In the genomic region with DNA sequence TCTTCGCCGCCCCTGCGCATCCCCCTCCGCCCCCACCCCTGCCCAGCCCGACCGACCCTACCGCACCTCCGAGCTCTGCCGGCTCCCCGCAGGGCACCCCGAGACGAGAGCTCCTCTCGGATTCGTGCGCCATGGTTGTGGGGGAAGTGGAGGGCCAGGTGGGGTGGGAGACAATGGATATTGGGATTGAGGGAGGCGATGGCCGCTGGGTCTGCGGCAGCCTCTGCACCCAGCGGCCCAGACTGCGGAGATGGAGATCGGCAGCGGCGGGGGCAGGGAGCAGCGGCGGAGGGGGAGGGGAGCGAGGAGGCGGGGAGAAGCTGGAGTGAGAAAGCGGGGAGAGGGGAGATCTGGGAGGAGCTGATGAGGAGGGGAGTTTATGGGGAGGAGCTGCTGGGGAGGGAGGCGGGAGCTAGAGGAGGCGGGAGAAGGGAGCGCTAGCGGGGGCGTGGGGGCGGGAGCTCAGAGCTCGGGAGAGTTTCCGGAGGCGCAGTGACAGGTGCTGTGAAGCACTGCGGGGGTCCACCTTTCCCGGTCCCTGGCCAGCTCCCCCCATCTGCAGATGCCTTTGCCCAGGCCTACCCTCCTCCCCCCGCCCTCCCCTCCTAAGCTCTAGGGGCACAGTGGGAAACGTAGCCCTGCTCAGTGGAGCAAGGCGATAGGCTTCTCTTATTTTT, we compare ENCODE assay signal across 8 cellular contexts. TPM values are rescaled to one million over a fixed set of nuclear protein-coding genes. Genes with fewer than 3 reads are reported as not detected.
DNase-seq lines count a peak whose midpoint lies in the region; ATAC-seq, FAIRE-seq and TF ChIP-seq lines count a peak whose summit lies in the region.

A gene (minus strand): TSS at position 352 of the 677 bp plus-strand sequence. CDS start 219 bp downstream, at position 133.

- H3K27ac ChIP-seq in SJSA1: no peak within 1 kb of the TSS
- no peak within 1 kb of the TSS for H3K27ac ChIP-seq in pancreas
- H3K27ac ChIP-seq in thyroid gland: peak within 1 kb of the TSS; percentile 64 to 74 (median 73)

- no peak for TF ChIP-seq CTCF in pancreas (IDR thresholded peaks at IDR 0.05)
- TF ChIP-seq CTCF in thyroid gland (IDR thresholded peaks at IDR 0.05): no peak

- intact Hi-C loops in cardiac septum (cut with DNase I): no loop called here
- intact Hi-C loops in pancreas (cut with DNase I): no loop called here
- intact Hi-C loops in thyroid gland (cut with DNase I): no loop called here

- H3K9me3 ChIP-seq in SJSA1 (replicated peaks): no peaks in the 10 kb centered on the region
- H3K9me3 ChIP-seq in pancreas: no peaks in the 10 kb centered on the region
- H3K9me3 ChIP-seq in thyroid gland: no peaks in the 10 kb centered on the region

- H3K27ac Mint-ChIP-seq in activated naive CD8-positive, alpha-beta T cell treated with anti-CD3 and anti-CD28 coated beads for 36 hours: no peak within 1 kb of the TSS

- H3K4me3 ChIP-seq in SJSA1 (peak within 1 kb of the TSS; percentile 22), pancreas (peak within 1 kb of the TSS; percentile 40 to 61 (median 54)), thyroid gland (replicated peaks in 1 of 3) (peak within 1 kb of the TSS; percentile 35 to 91 (median 78))

- H3K4me3 Mint-ChIP-seq in activated naive CD8-positive, alpha-beta T cell treated with anti-CD3 and anti-CD28 coated beads for 36 hours: peak within 1 kb of the TSS; percentile 81

- DNase-seq in DMS153 treated with DMSO at 0.1 percent for 48 hours (lab: John Stamatoyannopoulos, UW; ENCODE audit: unreplicated experiment) (peak; percentile 47), HuH-7.5 (ENCODE audit: low spot score) (peak; percentile 50), SJSA1 (ENCODE audit: low read depth in 1 of 2, low spot score in 2 of 2) (no peak), cardiac septum (ENCODE audit: low spot score) (peak; percentile 84), pancreas (peak; percentile 67 to 86 (median 80)), thyroid gland (peak; percentile 88 to 89)
- DNase-seq in activated naive CD8-positive, alpha-beta T cell treated with anti-CD3 and anti-CD28 coated beads for 36 hours: peak; percentile 73

- H3K4me1 Mint-ChIP-seq in activated naive CD8-positive, alpha-beta T cell treated with anti-CD3 and anti-CD28 coated beads for 36 hours: peaks cover 15% of the 10 kb centered on the region

- no peaks in the 10 kb centered on the region for H3K27me3 Mint-ChIP-seq in activated naive CD8-positive, alpha-beta T cell treated with anti-CD3 and anti-CD28 coated beads for 36 hours

- ATAC-seq in pancreas (peak; percentile 91 to 98 (median 96)), HG02938 (IDR thresholded peaks at IDR 0.05; ENCODE audit: unreplicated experiment) (no peak)

- peaks cover 3% of the 10 kb centered on the region for H3K27me3 ChIP-seq in SJSA1 (replicated peaks)
- no peaks in the 10 kb centered on the region for H3K27me3 ChIP-seq in pancreas
- no peaks in the 10 kb centered on the region for H3K27me3 ChIP-seq in thyroid gland

- H3K4me1 ChIP-seq in SJSA1 (replicated peaks): no peaks in the 10 kb centered on the region
- H3K4me1 ChIP-seq in pancreas: no peaks in the 10 kb centered on the region
- peaks cover 14 to 25% of the 10 kb centered on the region in 2 donors for H3K4me1 ChIP-seq in thyroid gland

- WGBS in pancreas, 2 donors: 1 to 2% methylated on average over 37 to 39 of the region's 42 CpGs
- 2% methylated on average over 29 to 33 of the region's 42 CpGs for WGBS in thyroid gland, 2 donors

- FAIRE-seq in pancreas (lab: Jason Lieb, UNC): no peak

- H3K36me3 Mint-ChIP-seq in activated naive CD8-positive, alpha-beta T cell treated with anti-CD3 and anti-CD28 coated beads for 36 hours: no peaks in the 10 kb centered on the region

- no peaks in the 10 kb centered on the region for H3K36me3 ChIP-seq in SJSA1
- H3K36me3 ChIP-seq in pancreas: no peaks in the 10 kb centered on the region
- no peaks in the 10 kb centered on the region for H3K36me3 ChIP-seq in thyroid gland

- no peaks in the 10 kb centered on the region for H3K9me3 Mint-ChIP-seq in activated naive CD8-positive, alpha-beta T cell treated with anti-CD3 and anti-CD28 coated beads for 36 hours

- peak in 1 of 2 donors; percentile 56 for TF ChIP-seq POLR2A in thyroid gland (IDR thresholded peaks at IDR 0.05)

RNA-seq across cellular contexts. Expression of the gene that starts here (rescaled TPM):
- 0.09 and 0.21 TPM in 2 replicates for total RNA-seq in SJSA1 (2014; rRNA removed; shearing (Covaris generic))
- total RNA-seq in activated naive CD8-positive, alpha-beta T cell treated with anti-CD3 and anti-CD28 coated beads for 36 hours: 1 to 10 TPM; 4.4 to 5.2 TPM
- total RNA-seq in cardiac septum: 2.6 TPM
- total RNA-seq in pancreas: 1 to 10 TPM; 1.8 to 6.0 (median 3.6) TPM
- 10 to 100 TPM in 1 of 2 donors, 1 to 10 TPM in 1; 2.3 to 11.9 TPM for polyA plus RNA-seq in pancreas
- 10 to 100 TPM; 21.9 to 24.6 (median 22.5) TPM for total RNA-seq in thyroid gland

Comparison
In these comparisons a context has a peak if more than half of its experiments do, and no peak if none do; other contexts are left out.
1. DNase-seq: peak in DMS153 treated with DMSO at 0.1 percent for 48 hours (single experiment), HuH-7.5 (single experiment), activated naive CD8-positive, alpha-beta T cell treated with anti-CD3 and anti-CD28 coated beads for 36 hours (single experiment), cardiac septum (single experiment), pancreas (6 of 6) and thyroid gland (2 of 2); none in SJSA1 (0 of 2).
2. H3K27ac ChIP-seq: peak in thyroid gland (3 of 3); none in SJSA1 (single experiment) and pancreas (0 of 4).
3. H3K4me3 ChIP-seq: peak in every context shown above with its lines; median percentile 78 in thyroid gland; 54 in pancreas; 22 in SJSA1.